In genomic region chr12:124509300-124509675, GRCh38 we compare ENCODE assay signal across 11 cellular contexts. TPM values are rescaled to one million over a fixed set of nuclear protein-coding genes. Genes with fewer than 3 reads are reported as not detected.
DNase-seq lines count a peak whose midpoint lies in the region; ATAC-seq, FAIRE-seq and TF ChIP-seq lines count a peak whose summit lies in the region.
"Had no signal": no experiment of that assay in that cellular context is flagged by ENCODE, and none has a peak within 500 bp of the region (broad histone marks: within the 10 kb centered on the region; RNA-seq: fewer than 3 reads in every experiment).

No MANE protein-coding gene starts in this region.

- FAIRE-seq in HTR-8/SVneo (lab: Jason Lieb, UNC), result peak; percentile 38
- FAIRE-seq: G401.6, TTC549 had no signal

- no peaks in the 10 kb centered on the region for H3K9me3 ChIP-seq in ascending aorta

- no peaks in the 10 kb centered on the region for H3K36me3 ChIP-seq in ascending aorta

- peaks cover 7 to 59% of the 10 kb centered on the region in 2 donors for H3K4me1 ChIP-seq in ascending aorta

- H3K4me3 ChIP-seq in ascending aorta, result no peak overlapping the region

- intact Hi-C loops in ascending aorta (cut with DNase I), result no loop called here

- no peak for TF ChIP-seq CTCF in ascending aorta (IDR thresholded peaks at IDR 0.05)

- ATAC-seq in HG03521 (IDR thresholded peaks at IDR 0.05; ENCODE audit: unreplicated experiment), result no peak

- DNase-seq in HTR-8/SVneo (ENCODE audit: insufficient read length, low spot score) (no peak), ascending aorta (ENCODE audit: low spot score in 2 of 2) (no peak), SW 1271 (lab: John Stamatoyannopoulos, UW) (no peak), mucosa of gallbladder (ENCODE audit: low spot score) (no peak)
- DNase-seq: activated naive CD4-positive, alpha-beta T cell treated with anti-CD3 and anti-CD28 coated beads, Interleukin-2, amount 10 ng/mL, durations not matched to agents 7 days and 5 days; NCI-H510A had no signal

- H3K27ac ChIP-seq in ascending aorta, result peak overlapping the region; percentile 14 to 37
- peak overlapping the region; percentile 92 for H3K27ac ChIP-seq in layer of hippocampus (ENCODE audit: low read depth, low read length)
- peak overlapping the region; percentile 92 for H3K27ac ChIP-seq in temporal lobe (ENCODE audit: low read depth, low read length)

- H3K27me3 ChIP-seq in ascending aorta (no peaks in the 10 kb centered on the region), layer of hippocampus (ENCODE audit: control insufficient read depth, insufficient read depth, low read length) (no peaks in the 10 kb centered on the region)

RNA-seq across cellular contexts. Expression of gene NCOR2, which starts 58.1 kb away (rescaled TPM):
- total RNA-seq in ascending aorta, result 134 TPM
- total RNA-seq in temporal lobe, result 20.7 TPM
- total RNA-seq in mucosa of gallbladder, result 210 TPM

Comparison
In these comparisons a context has a peak if more than half of its experiments do, and no peak if none do; other contexts are left out.
1. H3K27ac ChIP-seq: peak in every context shown above with its lines; median percentile 92 in layer of hippocampus; 92 in temporal lobe; 26 in ascending aorta.